In the genomic region with DNA sequence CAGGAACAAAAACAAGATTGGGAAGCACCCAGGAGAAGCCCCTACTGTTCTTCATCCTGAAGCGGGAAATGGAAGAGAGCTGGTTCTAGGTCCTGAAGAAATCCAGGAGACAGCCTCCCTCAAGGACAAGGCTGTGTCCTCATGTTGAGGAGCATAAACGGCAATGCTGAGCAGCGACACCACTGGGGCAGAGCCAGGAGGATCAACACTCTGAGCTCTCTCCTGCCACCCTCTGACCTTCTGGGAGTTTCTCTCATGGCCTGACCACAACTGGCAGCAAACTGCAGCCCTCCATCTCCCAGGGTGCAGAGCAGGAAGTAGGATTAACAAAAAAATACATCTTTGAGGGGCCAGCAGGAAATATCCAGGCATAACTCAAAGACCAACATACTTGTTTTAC, we compare ENCODE assay signal across 2 cellular contexts.
TF ChIP-seq lines count a peak whose summit lies in the region.

No MANE protein-coding gene starts in this region.

TF ChIP-seq in GM23338, 12 proteins besides CTCF, POLR2A, EP300 and RAD21 (continued from another document):
- TF ChIP-seq, protein P1, sequence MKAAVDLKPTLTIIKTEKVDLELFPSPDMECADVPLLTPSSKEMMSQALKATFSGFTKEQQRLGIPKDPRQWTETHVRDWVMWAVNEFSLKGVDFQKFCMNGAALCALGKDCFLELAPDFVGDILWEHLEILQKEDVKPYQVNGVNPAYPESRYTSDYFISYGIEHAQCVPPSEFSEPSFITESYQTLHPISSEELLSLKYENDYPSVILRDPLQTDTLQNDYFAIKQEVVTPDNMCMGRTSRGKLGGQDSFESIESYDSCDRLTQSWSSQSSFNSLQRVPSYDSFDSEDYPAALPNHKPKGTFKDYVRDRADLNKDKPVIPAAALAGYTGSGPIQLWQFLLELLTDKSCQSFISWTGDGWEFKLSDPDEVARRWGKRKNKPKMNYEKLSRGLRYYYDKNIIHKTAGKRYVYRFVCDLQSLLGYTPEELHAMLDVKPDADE (IDR thresholded peaks at IDR 0.05) = no peak
- TF ChIP-seq NANOG (IDR thresholded peaks at IDR 0.05; ENCODE audit: borderline replicate concordance) (no peak), STAT1 (IDR thresholded peaks at IDR 0.05; ENCODE audit: unreplicated experiment) (no peak), EZH2 (IDR thresholded peaks at IDR 0.05; ENCODE audit: low read depth, unreplicated experiment) (no peak), CREB1 (CRISPR knock-in tag; IDR thresholded peaks at IDR 0.05; ENCODE audit: low read depth) (no peak), JUNB (IDR thresholded peaks at IDR 0.05; ENCODE audit: unreplicated experiment) (no peak)

TF ChIP-seq in WTC11, 78 proteins besides CTCF, POLR2A, EP300 and RAD21 (continued from another document):
- TF ChIP-seq, protein P2, sequence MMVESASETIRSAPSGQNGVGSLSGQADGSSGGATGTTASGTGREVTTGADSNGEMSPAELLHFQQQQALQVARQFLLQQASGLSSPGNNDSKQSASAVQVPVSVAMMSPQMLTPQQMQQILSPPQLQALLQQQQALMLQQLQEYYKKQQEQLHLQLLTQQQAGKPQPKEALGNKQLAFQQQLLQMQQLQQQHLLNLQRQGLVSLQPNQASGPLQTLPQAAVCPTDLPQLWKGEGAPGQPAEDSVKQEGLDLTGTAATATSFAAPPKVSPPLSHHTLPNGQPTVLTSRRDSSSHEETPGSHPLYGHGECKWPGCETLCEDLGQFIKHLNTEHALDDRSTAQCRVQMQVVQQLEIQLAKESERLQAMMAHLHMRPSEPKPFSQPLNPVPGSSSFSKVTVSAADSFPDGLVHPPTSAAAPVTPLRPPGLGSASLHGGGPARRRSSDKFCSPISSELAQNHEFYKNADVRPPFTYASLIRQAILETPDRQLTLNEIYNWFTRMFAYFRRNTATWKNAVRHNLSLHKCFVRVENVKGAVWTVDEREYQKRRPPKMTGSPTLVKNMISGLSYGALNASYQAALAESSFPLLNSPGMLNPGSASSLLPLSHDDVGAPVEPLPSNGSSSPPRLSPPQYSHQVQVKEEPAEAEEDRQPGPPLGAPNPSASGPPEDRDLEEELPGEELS (CRISPR knock-in tag; IDR thresholded peaks at IDR 0.05) = no peak
- TF ChIP-seq, protein P3, sequence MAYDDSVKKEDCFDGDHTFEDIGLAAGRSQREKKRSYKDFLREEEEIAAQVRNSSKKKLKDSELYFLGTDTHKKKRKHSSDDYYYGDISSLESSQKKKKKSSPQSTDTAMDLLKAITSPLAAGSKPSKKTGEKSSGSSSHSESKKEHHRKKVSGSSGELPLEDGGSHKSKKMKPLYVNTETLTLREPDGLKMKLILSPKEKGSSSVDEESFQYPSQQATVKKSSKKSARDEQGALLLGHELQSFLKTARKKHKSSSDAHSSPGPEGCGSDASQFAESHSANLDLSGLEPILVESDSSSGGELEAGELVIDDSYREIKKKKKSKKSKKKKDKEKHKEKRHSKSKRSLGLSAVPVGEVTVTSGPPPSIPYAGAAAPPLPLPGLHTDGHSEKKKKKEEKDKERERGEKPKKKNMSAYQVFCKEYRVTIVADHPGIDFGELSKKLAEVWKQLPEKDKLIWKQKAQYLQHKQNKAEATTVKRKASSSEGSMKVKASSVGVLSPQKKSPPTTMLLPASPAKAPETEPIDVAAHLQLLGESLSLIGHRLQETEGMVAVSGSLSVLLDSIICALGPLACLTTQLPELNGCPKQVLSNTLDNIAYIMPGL (CRISPR knock-in tag; IDR thresholded peaks at IDR 0.05) = no peak
- TF ChIP-seq NFATC4 (CRISPR knock-in tag; IDR thresholded peaks at IDR 0.05) = no peak
- no peak for TF ChIP-seq ZNF671 (CRISPR knock-in tag; IDR thresholded peaks at IDR 0.05)
- no peak for TF ChIP-seq EMX1 (CRISPR knock-in tag; IDR thresholded peaks at IDR 0.05)
- TF ChIP-seq SMAD4 (CRISPR knock-in tag; IDR thresholded peaks at IDR 0.05) = no peak
- TF ChIP-seq JUN (CRISPR knock-in tag; IDR thresholded peaks at IDR 0.05) = no peak
- no peak for TF ChIP-seq CREM (CRISPR knock-in tag; IDR thresholded peaks at IDR 0.05)
- TF ChIP-seq NR2C2 (CRISPR knock-in tag; IDR thresholded peaks at IDR 0.05) = no peak
- TF ChIP-seq ZNF423 (CRISPR knock-in tag; IDR thresholded peaks at IDR 0.05) = no peak
